ENCODE assay signal across 15 cellular contexts in the genomic region with DNA sequence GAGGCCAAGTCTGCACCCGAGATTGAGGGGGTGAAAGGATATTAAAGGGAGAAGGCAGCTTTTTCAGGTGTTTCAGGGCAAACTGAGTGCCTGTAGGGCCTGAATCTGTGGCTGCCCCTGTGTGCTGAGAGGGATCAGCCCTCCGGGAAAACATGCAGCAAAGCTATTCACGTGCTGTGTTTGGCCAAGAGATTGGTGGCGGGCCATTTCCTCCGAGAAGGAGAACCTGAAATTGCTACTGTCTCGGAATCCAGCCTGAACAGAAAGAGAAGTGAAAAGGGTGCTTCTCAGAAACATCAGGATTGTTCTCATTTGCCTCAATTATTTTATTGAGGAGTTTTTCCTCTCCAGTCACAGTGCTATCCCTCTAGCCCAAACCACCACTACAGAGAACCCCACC. TPM values are rescaled to one million over a fixed set of nuclear protein-coding genes. Genes with fewer than 3 reads are reported as not detected.
DNase-seq lines count a peak whose midpoint lies in the region; ATAC-seq and TF ChIP-seq lines count a peak whose summit lies in the region.
"Had no signal": no experiment of that assay in that cellular context is flagged by ENCODE, and none has a peak within 500 bp of the region (broad histone marks: within the 10 kb centered on the region; RNA-seq: fewer than 3 reads in every experiment).

No MANE protein-coding gene starts in this region.

- POLR2A ChIA-PET in activated CD4-positive, alpha-beta memory T cell treated with anti-CD3 and anti-CD28 coated beads, Interleukin-2, amount 10 ng/mL, durations not matched to agents 7 days and 5 days (lab: Charles Lee): interaction anchor here (1.0 to 5.1 kb wide), 4 partner anchors 9 to 238 kb away, joined by 3 to 50 read pairs (median 4); partner anchors contain the start of genes GIMAP5 and GIMAP7
- POLR2A ChIA-PET in Caco-2 (lab: Charles Lee): no interaction called here

- H3K4me2 ChIP-seq in BLaER1 treated with 17β-estradiol and CSF1 and Interleukin-3, amounts not matched to agents 10 nM and 100 nM: peak overlapping the region in 9 of 11 experiments; percentile 6 to 80 (median 29); a peak in 13 of 22 replicates

- no peak for DNase-seq in CD4-positive, CD25-positive, alpha-beta regulatory T cell
- DNase-seq in activated CD4-positive, alpha-beta memory T cell treated with anti-CD3 and anti-CD28 coated beads, Interleukin-2, amount 10 ng/mL, durations not matched to agents 7 days and 5 days: no peak
- DNase-seq in medulla oblongata (ENCODE audit: extremely low spot score) (peak; percentile 41), Caco-2 (no peak), left lobe of liver (ENCODE audit: low spot score) (no peak)
- DNase-seq: esophagus squamous epithelium; kidney; NCI-H1092 treated with DMSO at 0.1 percent for 48 hours; NCI-H2107; NCI-H69; stimulated activated CD4-positive, alpha-beta T cell treated with anti-CD3 and anti-CD28 coated beads, Interleukin-2, amount 100 ng/mL, for 48 hours; thyroid gland had no signal

- no peaks in the 10 kb centered on the region for H3K36me3 Mint-ChIP-seq in CD4-positive, CD25-positive, alpha-beta regulatory T cell
- peaks cover 7% of the 10 kb centered on the region for H3K36me3 Mint-ChIP-seq in activated CD4-positive, alpha-beta memory T cell treated with anti-CD3 and anti-CD28 coated beads, Interleukin-2, amount 10 ng/mL, durations not matched to agents 7 days and 5 days (ENCODE audit: low read depth)
- no peaks in the 10 kb centered on the region for H3K36me3 Mint-ChIP-seq in Caco-2 (ENCODE audit: insufficient read depth, unreplicated experiment)

- H3K9me3 Mint-ChIP-seq in CD4-positive, CD25-positive, alpha-beta regulatory T cell: no peaks in the 10 kb centered on the region
- H3K9me3 Mint-ChIP-seq in activated CD4-positive, alpha-beta memory T cell treated with anti-CD3 and anti-CD28 coated beads, Interleukin-2, amount 10 ng/mL, durations not matched to agents 7 days and 5 days: no peaks in the 10 kb centered on the region
- H3K9me3 Mint-ChIP-seq in Caco-2 (ENCODE audit: unreplicated experiment): no peaks in the 10 kb centered on the region

- no peaks in the 10 kb centered on the region for H3K27me3 ChIP-seq in BLaER1 treated with 17β-estradiol and CSF1 and Interleukin-3, amounts not matched to agents 10 nM and 100 nM
- H3K27me3 ChIP-seq in CD4-positive, CD25-positive, alpha-beta regulatory T cell (ENCODE audit: control insufficient read depth, insufficient read depth, low read length): no peaks in the 10 kb centered on the region
- H3K27me3 ChIP-seq in Caco-2 (replicated peaks; ENCODE audit: control insufficient read depth, insufficient read depth, low read length): no peaks in the 10 kb centered on the region; the same call in 1 of the 2 replicates
- H3K27me3 ChIP-seq: cardiac muscle cell, esophagus squamous epithelium, thyroid gland had no signal

- H3K36me3 ChIP-seq in BLaER1 treated with 17β-estradiol and CSF1 and Interleukin-3, amounts not matched to agents 10 nM and 100 nM: no peaks in the 10 kb centered on the region
- H3K36me3 ChIP-seq in CD4-positive, CD25-positive, alpha-beta regulatory T cell (ENCODE audit: control insufficient read depth, insufficient read depth, low read length): no peaks in the 10 kb centered on the region
- no peaks in the 10 kb centered on the region for H3K36me3 ChIP-seq in Caco-2 (ENCODE audit: control insufficient read depth, insufficient read depth, low read length)
- H3K36me3 ChIP-seq: cardiac muscle cell, esophagus squamous epithelium, thyroid gland had no signal

- H3K9ac ChIP-seq in BLaER1 treated with 17β-estradiol and CSF1 and Interleukin-3, amounts not matched to agents 10 nM and 100 nM: peak overlapping the region in 1 of 11 experiments; percentile 5; a peak in 1 of 22 replicates

- H3K4me1 ChIP-seq in BLaER1 treated with 17β-estradiol and CSF1 and Interleukin-3, amounts not matched to agents 10 nM and 100 nM: peaks cover 22 to 50% (median 36%) of the 10 kb centered on the region in 10 experiments
- H3K4me1 ChIP-seq in CD4-positive, CD25-positive, alpha-beta regulatory T cell (ENCODE audit: control insufficient read depth, insufficient read depth, low read length, poor library complexity, severe bottlenecking): peaks cover 51% of the 10 kb centered on the region
- no peaks in the 10 kb centered on the region for H3K4me1 ChIP-seq in Caco-2
- H3K4me1 ChIP-seq: thyroid gland had no signal

- intact Hi-C loops in Caco-2 (cut with micrococcal nuclease; ENCODE audit: unreplicated experiment): no loop called here

- peaks cover 4% of the 10 kb centered on the region for H3K27me3 Mint-ChIP-seq in CD4-positive, CD25-positive, alpha-beta regulatory T cell
- no peaks in the 10 kb centered on the region for H3K27me3 Mint-ChIP-seq in activated CD4-positive, alpha-beta memory T cell treated with anti-CD3 and anti-CD28 coated beads, Interleukin-2, amount 10 ng/mL, durations not matched to agents 7 days and 5 days
- H3K27me3 Mint-ChIP-seq in Caco-2 (ENCODE audit: insufficient read depth, unreplicated experiment): peaks cover 4% of the 10 kb centered on the region

- CTCF ChIA-PET in activated CD4-positive, alpha-beta memory T cell treated with anti-CD3 and anti-CD28 coated beads, Interleukin-2, amount 10 ng/mL, durations not matched to agents 7 days and 5 days (lab: Charles Lee): interaction anchor here (7.1 kb wide), 1 partner anchor 302 kb away, joined by 105 read pairs; the partner anchor contains the start of gene GIMAP8
- CTCF ChIA-PET in Caco-2 (lab: Charles Lee): no interaction called here

- H3K4me1 Mint-ChIP-seq in CD4-positive, CD25-positive, alpha-beta regulatory T cell: peaks cover 8 to 78% (median 59%) of the 10 kb centered on the region in 4 donors
- peaks cover 63% of the 10 kb centered on the region for H3K4me1 Mint-ChIP-seq in activated CD4-positive, alpha-beta memory T cell treated with anti-CD3 and anti-CD28 coated beads, Interleukin-2, amount 10 ng/mL, durations not matched to agents 7 days and 5 days
- H3K4me1 Mint-ChIP-seq in Caco-2 (ENCODE audit: low read depth, unreplicated experiment): no peaks in the 10 kb centered on the region

- no peak overlapping the region for H3K4me3 ChIP-seq in BLaER1 treated with 17β-estradiol and CSF1 and Interleukin-3, amounts not matched to agents 10 nM and 100 nM
- no peak overlapping the region for H3K4me3 ChIP-seq in CD4-positive, CD25-positive, alpha-beta regulatory T cell (ENCODE audit: low read depth, low read length)
- no peak overlapping the region for H3K4me3 ChIP-seq in Caco-2 (ENCODE audit: low read depth, low read length)
- H3K4me3 ChIP-seq: cardiac muscle cell, esophagus squamous epithelium, thyroid gland had no signal

- no peaks in the 10 kb centered on the region for H4K20me1 ChIP-seq in BLaER1 treated with 17β-estradiol and CSF1 and Interleukin-3, amounts not matched to agents 10 nM and 100 nM

- no peaks in the 10 kb centered on the region for H3K9me3 ChIP-seq in BLaER1 treated with 17β-estradiol and CSF1 and Interleukin-3, amounts not matched to agents 10 nM and 100 nM (replicated peaks in 1 of 11)
- no peaks in the 10 kb centered on the region for H3K9me3 ChIP-seq in CD4-positive, CD25-positive, alpha-beta regulatory T cell (ENCODE audit: control insufficient read depth in 2 of 2, low read length in 2 of 2)
- H3K9me3 ChIP-seq in Caco-2: no peaks in the 10 kb centered on the region
- H3K9me3 ChIP-seq: esophagus squamous epithelium, thyroid gland had no signal

- no TSS peak for BruUV-seq in Caco-2 (replicated peaks; lab: Mats Ljungman, UMichigan)

- H3K27ac ChIP-seq in BLaER1 treated with 17β-estradiol and CSF1 and Interleukin-3, amounts not matched to agents 10 nM and 100 nM: peak overlapping the region in 2 of 11 experiments; percentile 10 to 21; a peak in 2 of 22 replicates
- H3K27ac ChIP-seq in CD4-positive, CD25-positive, alpha-beta regulatory T cell (ENCODE audit: insufficient read depth, low read length, poor library complexity, severe bottlenecking): peak overlapping the region; percentile 69
- H3K27ac ChIP-seq: cardiac muscle cell, esophagus squamous epithelium, thyroid gland had no signal

- no peak for ATAC-seq in CD4-positive, CD25-positive, alpha-beta regulatory T cell (ENCODE audit: low read depth in 2 of 2)
- no peak for ATAC-seq in HG03139 (IDR thresholded peaks at IDR 0.05; ENCODE audit: unreplicated experiment)
- no peak for ATAC-seq in left lobe of liver

- H3K27ac Mint-ChIP-seq in CD4-positive, CD25-positive, alpha-beta regulatory T cell: peak overlapping the region; percentile 52 to 93 (median 71)
- H3K27ac Mint-ChIP-seq in activated CD4-positive, alpha-beta memory T cell treated with anti-CD3 and anti-CD28 coated beads, Interleukin-2, amount 10 ng/mL, durations not matched to agents 7 days and 5 days: peak overlapping the region; percentile 94
- no peak overlapping the region for H3K27ac Mint-ChIP-seq in Caco-2 (ENCODE audit: unreplicated experiment)

- peak overlapping the region in 1 of 4 donors; percentile 46 for H3K4me3 Mint-ChIP-seq in CD4-positive, CD25-positive, alpha-beta regulatory T cell
- no peak overlapping the region for H3K4me3 Mint-ChIP-seq in activated CD4-positive, alpha-beta memory T cell treated with anti-CD3 and anti-CD28 coated beads, Interleukin-2, amount 10 ng/mL, durations not matched to agents 7 days and 5 days
- no peak overlapping the region for H3K4me3 Mint-ChIP-seq in Caco-2 (ENCODE audit: unreplicated experiment)

- TF ChIP-seq CTCF in Caco-2 (IDR thresholded peaks at IDR 0.05; ENCODE audit: insufficient read depth in 1 of 2, low read depth in 1 of 2, low read length in 1 of 2, severe bottlenecking in 1 of 2, unreplicated experiment in 1 of 2): no peak

RNA-seq across cellular contexts. Expression of gene GIMAP5, which starts 16.0 kb away (rescaled TPM):
- total RNA-seq in CD4-positive, CD25-positive, alpha-beta regulatory T cell: 37.4 TPM
- 100 to 1,000 TPM; 249 to 539 (median 320) TPM for polyA plus RNA-seq in CD4-positive, CD25-positive, alpha-beta regulatory T cell
- total RNA-seq in activated CD4-positive, alpha-beta memory T cell treated with anti-CD3 and anti-CD28 coated beads, Interleukin-2, amount 10 ng/mL, durations not matched to agents 7 days and 5 days: 10 to 100 TPM; 83.9 to 84.3 TPM
- not detected in 2 replicates for total RNA-seq in Caco-2 (2022)
- 3.7 TPM for total RNA-seq in left lobe of liver

RNA-seq across cellular contexts. Expression of gene GIMAP1, which starts 36.8 kb away (rescaled TPM):
- 17.1 TPM for total RNA-seq in CD4-positive, CD25-positive, alpha-beta regulatory T cell
- polyA plus RNA-seq in CD4-positive, CD25-positive, alpha-beta regulatory T cell: 10 to 100 TPM; 48.4 to 90.0 (median 64.6) TPM
- total RNA-seq in activated CD4-positive, alpha-beta memory T cell treated with anti-CD3 and anti-CD28 coated beads, Interleukin-2, amount 10 ng/mL, durations not matched to agents 7 days and 5 days: 10 to 100 TPM; 18.8 to 21.0 TPM
- total RNA-seq in Caco-2 (2022) (not detected in 2 replicates), left lobe of liver (1.4 TPM)
- polyA plus RNA-seq: cardiac muscle cell had no signal

RNA-seq across cellular contexts. Expression of gene TMEM176B, which starts 46.9 kb away (rescaled TPM):
- not detected for total RNA-seq in CD4-positive, CD25-positive, alpha-beta regulatory T cell
- polyA plus RNA-seq in CD4-positive, CD25-positive, alpha-beta regulatory T cell: 1 to 10 TPM in 1 of 4 donors, under 1 TPM in 2, not detected in 1; 0.21 to 1.0 (median 0.33) TPM
- not detected for total RNA-seq in activated CD4-positive, alpha-beta memory T cell treated with anti-CD3 and anti-CD28 coated beads, Interleukin-2, amount 10 ng/mL, durations not matched to agents 7 days and 5 days
- 31.4 and 35.8 TPM in 2 replicates for total RNA-seq in Caco-2 (2022)
- 906 TPM for total RNA-seq in left lobe of liver

RNA-seq across cellular contexts. Expression of gene TMEM176A, which starts 47.3 kb away (rescaled TPM):
- not detected for total RNA-seq in CD4-positive, CD25-positive, alpha-beta regulatory T cell
- under 1 TPM in 2 of 4 donors, not detected in 2; 0.24 TPM for polyA plus RNA-seq in CD4-positive, CD25-positive, alpha-beta regulatory T cell
- not detected for total RNA-seq in activated CD4-positive, alpha-beta memory T cell treated with anti-CD3 and anti-CD28 coated beads, Interleukin-2, amount 10 ng/mL, durations not matched to agents 7 days and 5 days
- total RNA-seq in Caco-2 (2022) (38.7 and 49.6 TPM in 2 replicates), left lobe of liver (449 TPM)

Comparison
In these comparisons a context has a peak if more than half of its experiments do, and no peak if none do; other contexts are left out.
1. RNA of gene TMEM176B, which starts 46.9 kb away (total RNA-seq): 906 TPM in left lobe of liver (single experiment) and 31.4 to 35.8 TPM in Caco-2; not detected in activated CD4-positive, alpha-beta memory T cell treated with anti-CD3 and anti-CD28 coated beads, Interleukin-2, amount 10 ng/mL, durations not matched to agents 7 days and 5 days and not detected in CD4-positive, CD25-positive, alpha-beta regulatory T cell (single experiment); every median in the first group is over 10 times any median in the second.